ENCODE assay signal across 10 cellular contexts in genomic region chr2:239296020-239296932, GRCh38.
DNase-seq lines count a peak whose midpoint lies in the region; ATAC-seq and TF ChIP-seq lines count a peak whose summit lies in the region.
"Had no signal": no experiment of that assay in that cellular context is flagged by ENCODE, and none has a peak within 500 bp of the region (broad histone marks: within the 10 kb centered on the region; RNA-seq: fewer than 3 reads in every experiment).

No MANE protein-coding gene starts in this region.

- H3K36me3 Mint-ChIP-seq in neural crest cell (ENCODE audit: low read depth) = no peaks in the 10 kb centered on the region

- TF ChIP-seq POLR2A in esophagus muscularis mucosa (IDR thresholded peaks at IDR 0.05; ENCODE audit: low read depth) = no peak

- H3K36me3 ChIP-seq in BLaER1 (no peaks in the 10 kb centered on the region), esophagus muscularis mucosa (no peaks in the 10 kb centered on the region), PC-3 (ENCODE audit: low read depth, low read length) (no peaks in the 10 kb centered on the region)
- H3K36me3 ChIP-seq: thyroid gland had no signal

- no peaks in the 10 kb centered on the region for H3K9me2 ChIP-seq in PC-3 (replicated peaks; ENCODE audit: low read length)

- no peaks in the 10 kb centered on the region for H3K27me3 Mint-ChIP-seq in neural crest cell (ENCODE audit: low read depth)

- ATAC-seq in PC-3 = no peak

- intact Hi-C loops in esophagus muscularis mucosa (cut with DNase I) = no loop called here
- intact Hi-C loops in PC-3 (cut with micrococcal nuclease) = no loop called here

- in situ Hi-C loops in GM13976 (cut with MboI; ENCODE audit: low sequenced_read_pairs, unreplicated experiment) = no loop called here

- H3K4me1 ChIP-seq in BLaER1 (peaks cover 100% of the 10 kb centered on the region), esophagus muscularis mucosa (peaks cover 68 to 98% (median 98%) of the 10 kb centered on the region in 4 donors), PC-3 (ENCODE audit: insufficient read depth, low read length) (no peaks in the 10 kb centered on the region)

- no peak for TF ChIP-seq EP300 in esophagus muscularis mucosa (IDR thresholded peaks at IDR 0.05)

- H3K9me3 ChIP-seq in BLaER1 = no peaks in the 10 kb centered on the region
- H3K9me3 ChIP-seq in esophagus muscularis mucosa = no peaks in the 10 kb centered on the region
- H3K9me3 ChIP-seq in PC-3 (ENCODE audit: low read length) = no peaks in the 10 kb centered on the region
- H3K9me3 ChIP-seq: thyroid gland had no signal

- H3K4me2 ChIP-seq in BLaER1 (peak overlapping the region; percentile 75), PC-3 (ENCODE audit: low read length) (no peak overlapping the region)

- POLR2A ChIA-PET in PC-3 (lab: Charles Lee; ENCODE audit: unreplicated experiment) = interaction anchor here (0.6 kb wide), 1 partner anchor 74 kb away, joined by 16 read pairs; no protein-coding TSS in a partner anchor

- H3K27me3 ChIP-seq in BLaER1 (no peaks in the 10 kb centered on the region), esophagus muscularis mucosa (no peaks in the 10 kb centered on the region), PC-3 (ENCODE audit: low read length) (no peaks in the 10 kb centered on the region)
- H3K27me3 ChIP-seq: thyroid gland had no signal

- 64% methylated on average over 16 of the region's 19 CpGs for WGBS in esophagus muscularis mucosa

- H3K27ac ChIP-seq in BLaER1 (peak overlapping the region; percentile 8; the same call in 1 of the 2 replicates), esophagus muscularis mucosa (replicated peaks in 1 of 4) (peak overlapping the region; percentile 59 to 92 (median 75)), PC-3 (ENCODE audit: low read length) (no peak overlapping the region)
- H3K27ac ChIP-seq: thyroid gland had no signal

- no peak overlapping the region for H3K9ac ChIP-seq in BLaER1
- H3K9ac ChIP-seq in PC-3 (ENCODE audit: low read length) = no peak overlapping the region

- TF ChIP-seq CTCF in esophagus muscularis mucosa (IDR thresholded peaks at IDR 0.05) (no peak), neural crest cell (conservative IDR thresholded peaks at IDR 0.05) (no peak), PC-3 (conservative IDR thresholded peaks at IDR 0.05; ENCODE audit: low read depth, low read length) (no peak), GM13976 (IDR thresholded peaks at IDR 0.05; ENCODE audit: borderline replicate concordance, control extremely low read depth, extremely low read depth, insufficient read depth, missing control alignments) (no peak)

- CTCF ChIA-PET in PC-3 (lab: Charles Lee) = no interaction called here

- H2AFZ ChIP-seq in PC-3 (ENCODE audit: low read length) = no peak overlapping the region

- H3K4me3 ChIP-seq in BLaER1 (no peak overlapping the region), esophagus muscularis mucosa (no peak overlapping the region), PC-3 (ENCODE audit: low read length) (no peak overlapping the region)
- H3K4me3 ChIP-seq in Jurkat, Clone E6-1 (ENCODE audit: low read length) = peak overlapping the region; percentile 75
- H3K4me3 ChIP-seq: thyroid gland had no signal

- H3K4me3 Mint-ChIP-seq in neural crest cell = peak overlapping the region; percentile 63

- no peak for DNase-seq in Jurkat, Clone E6-1 (ENCODE audit: low read depth, low spot score)
- no peak for DNase-seq in esophagus muscularis mucosa (ENCODE audit: extremely low spot score)
- no peak for DNase-seq in neural crest cell (ENCODE audit: low read depth, low spot score)
- DNase-seq in NCI-H1092 treated with DMSO at 0.1 percent for 48 hours (lab: John Stamatoyannopoulos, UW) = no peak
- DNase-seq in PC-3 = no peak
- DNase-seq in GM13976 (ENCODE audit: low spot score) = no peak
- DNase-seq in central memory CD4-positive, alpha-beta T cell = no peak
- DNase-seq: dermis blood vessel endothelial cell, thyroid gland had no signal

- H4K20me1 ChIP-seq in BLaER1 (peaks cover 99% of the 10 kb centered on the region), PC-3 (ENCODE audit: low read length) (no peaks in the 10 kb centered on the region)

- peaks cover 80% of the 10 kb centered on the region for H3K4me1 Mint-ChIP-seq in neural crest cell

- no peaks in the 10 kb centered on the region for H3K79me2 ChIP-seq in PC-3 (ENCODE audit: low read length)

- peak overlapping the region; percentile 85 for H3K27ac Mint-ChIP-seq in neural crest cell (ENCODE audit: unreplicated experiment)

- no peaks in the 10 kb centered on the region for H3K9me3 Mint-ChIP-seq in neural crest cell

- BruUV-seq in PC-3 (replicated peaks; lab: Mats Ljungman, UMichigan) = no TSS peak

- H3F3A ChIP-seq in PC-3 (ENCODE audit: low read length, unreplicated experiment) = no peaks in the 10 kb centered on the region
